Comparison of ENCODE assay signal across 8 cellular contexts in the genomic region with DNA sequence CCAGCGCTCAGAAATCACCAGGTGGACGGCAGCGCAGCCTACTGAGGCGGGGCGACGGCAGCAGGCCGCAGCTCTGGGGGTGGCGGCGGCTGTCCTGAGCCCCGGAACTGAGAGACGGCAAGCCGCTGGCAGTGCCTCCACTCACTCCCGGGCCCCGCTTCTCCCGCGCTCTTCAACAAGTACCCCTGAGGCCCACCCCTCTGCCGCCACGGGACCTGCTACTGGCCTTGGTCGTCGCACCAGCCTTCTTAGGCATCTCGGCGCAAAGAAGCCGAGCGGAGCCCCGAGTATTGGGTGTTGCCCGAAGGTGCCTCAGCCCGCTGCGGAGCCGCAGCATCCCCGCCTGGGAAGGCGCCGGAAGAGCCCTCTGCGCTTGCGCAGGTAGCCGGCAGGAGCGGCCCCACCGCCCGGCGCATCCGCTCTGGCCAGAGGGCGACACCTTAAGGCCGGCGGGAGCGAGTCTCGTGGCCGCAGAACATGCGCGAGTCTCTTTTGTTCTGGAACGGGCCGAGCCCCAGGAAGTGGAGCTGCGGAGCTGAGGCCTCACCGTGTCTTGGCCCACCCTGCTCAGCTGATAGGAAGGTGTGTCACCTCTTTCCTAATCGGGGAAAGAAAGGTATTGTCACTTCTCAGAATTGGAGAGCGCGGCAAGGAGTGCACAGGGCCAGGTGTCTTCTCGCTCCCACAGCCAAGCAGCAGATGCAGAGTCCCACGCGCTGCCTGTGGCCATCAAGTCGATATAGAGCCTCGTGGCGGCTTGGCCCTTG.
DNase-seq lines count a peak whose midpoint lies in the region; ATAC-seq lines count a peak whose summit lies in the region.

A gene (minus strand): TSS at position 369 of the 767 bp plus-strand sequence. CDS start 32 bp downstream, at position 337.

- ATAC-seq in GM19023 (IDR thresholded peaks at IDR 0.05; ENCODE audit: unreplicated experiment) (peak; percentile 87), HG03196 (IDR thresholded peaks at IDR 0.05; ENCODE audit: unreplicated experiment) (peak; percentile 90)

- DNase-seq in AG20443 (ENCODE audit: low spot score) (peak; percentile 99), NCI-H2227 treated with DMSO at 0.1 percent for 48 hours (lab: John Stamatoyannopoulos, UW) (peak; percentile 80), iris pigment epithelial cell (ENCODE audit: low read depth) (peak; percentile 92)
- peak; percentile 68 for DNase-seq in activated CD4-positive, CD25-positive, alpha-beta regulatory T cell treated with anti-CD3 and anti-CD28 coated beads, Interleukin-2, amount 50 U/mL, for 16 hours (ENCODE audit: low read depth, low spot score)
- DNase-seq in central memory CD4-positive, alpha-beta T cell = peak; percentile 80
- DNase-seq in stimulated activated CD4-positive, alpha-beta T cell treated with anti-CD3 and anti-CD28 coated beads, Interleukin-12 subunit alpha, Interleukin-12 subunit beta, amount 100 ng/mL, for 4 hours = peak; percentile 83

Comparison
In these comparisons a context has a peak if more than half of its experiments do, and no peak if none do; other contexts are left out.
1. Peak in every context shown above with its lines: DNase-seq and ATAC-seq.